20 cellular contexts compared by ENCODE assay signal in genomic region chr6:87182940-87183339, GRCh38. TPM values are rescaled to one million over a fixed set of nuclear protein-coding genes. Genes with fewer than 3 reads are reported as not detected.
DNase-seq lines count a peak whose midpoint lies in the region; ATAC-seq lines count a peak whose summit lies in the region.
"Had no signal": no experiment of that assay in that cellular context is flagged by ENCODE, and none has a peak within 500 bp of the region (broad histone marks: within the 10 kb centered on the region; RNA-seq: fewer than 3 reads in every experiment).

No MANE protein-coding gene starts in this region.

- ATAC-seq in HG02610 (IDR thresholded peaks at IDR 0.05; ENCODE audit: unreplicated experiment) (peak; percentile 36), HG03460 (IDR thresholded peaks at IDR 0.05; ENCODE audit: unreplicated experiment) (no peak)
- peak; percentile 73 for ATAC-seq in stimulated activated naive CD8-positive, alpha-beta T cell treated with anti-CD3 and anti-CD28 coated beads, Interleukin-15, amount 100 ng/mL, for 72 hours
- ATAC-seq: CD8-positive, alpha-beta T cell had no signal

- H3K4me1 Mint-ChIP-seq in activated naive CD4-positive, alpha-beta T cell treated with anti-CD3 and anti-CD28 coated beads, Interleukin-2, amount 50 U/mL, for 24 hours: peaks cover 86% of the 10 kb centered on the region
- peaks cover 71% of the 10 kb centered on the region for H3K4me1 Mint-ChIP-seq in activated naive CD8-positive, alpha-beta T cell treated with anti-CD3 and anti-CD28 coated beads for 36 hours
- H3K4me1 Mint-ChIP-seq in stimulated activated naive CD8-positive, alpha-beta T cell treated with anti-CD3 and anti-CD28 coated beads, Interleukin-15, amount 100 ng/mL, for 72 hours: peaks cover 82% of the 10 kb centered on the region

- DNase-seq in activated naive CD4-positive, alpha-beta T cell (lab: John Stamatoyannopoulos, UW): no peak
- DNase-seq in activated naive CD8-positive, alpha-beta T cell treated with anti-CD3 and anti-CD28 coated beads for 36 hours: no peak
- DNase-seq in stimulated activated naive CD8-positive, alpha-beta T cell treated with anti-CD3 and anti-CD28 coated beads, Interleukin-15, amount 100 ng/mL, for 72 hours: no peak
- DNase-seq in SIG-M5 treated with dmso at 0.1 percent for 504 hours (lab: John Stamatoyannopoulos, UW; ENCODE audit: unreplicated experiment) (no peak), SHP77 treated with DMSO at 0.1 percent for 48 hours (lab: John Stamatoyannopoulos, UW) (no peak)
- DNase-seq: activated CD4-positive, alpha-beta T cell treated with anti-CD3 and anti-CD28 coated beads for 1 hour; CD8-positive, alpha-beta T cell; DMS153; KG1; NCI-H1694; NCI-H2171 treated with DMSO at 0.1 percent for 48 hours; NCI-H526; psoas muscle; T1000 had no signal

- peaks cover 23% of the 10 kb centered on the region for H3K36me3 Mint-ChIP-seq in activated naive CD4-positive, alpha-beta T cell treated with anti-CD3 and anti-CD28 coated beads, Interleukin-2, amount 50 U/mL, for 24 hours
- H3K36me3 Mint-ChIP-seq in activated naive CD8-positive, alpha-beta T cell treated with anti-CD3 and anti-CD28 coated beads for 36 hours: peaks cover 58% of the 10 kb centered on the region

- H3K9me3 Mint-ChIP-seq in activated naive CD4-positive, alpha-beta T cell treated with anti-CD3 and anti-CD28 coated beads, Interleukin-2, amount 50 U/mL, for 24 hours: peaks cover 3% of the 10 kb centered on the region
- H3K9me3 Mint-ChIP-seq in activated naive CD8-positive, alpha-beta T cell treated with anti-CD3 and anti-CD28 coated beads for 36 hours: no peaks in the 10 kb centered on the region
- no peaks in the 10 kb centered on the region for H3K9me3 Mint-ChIP-seq in stimulated activated naive CD8-positive, alpha-beta T cell treated with anti-CD3 and anti-CD28 coated beads, Interleukin-15, amount 100 ng/mL, for 72 hours
- H3K9me3 Mint-ChIP-seq: CD8-positive, alpha-beta T cell; dendritic cell treated with granulocyte-macrophage colony-stimulating factor and Interleukin-4, amounts not matched to agents 40 ng/mL and 50 ng/mL, for 4 days; type B pancreatic cell had no signal

- peak overlapping the region; percentile 99 for H3K27ac Mint-ChIP-seq in activated naive CD4-positive, alpha-beta T cell treated with anti-CD3 and anti-CD28 coated beads, Interleukin-2, amount 50 U/mL, for 24 hours
- H3K27ac Mint-ChIP-seq in activated naive CD8-positive, alpha-beta T cell treated with anti-CD3 and anti-CD28 coated beads for 36 hours: peak overlapping the region; percentile 89
- H3K27ac Mint-ChIP-seq in stimulated activated naive CD8-positive, alpha-beta T cell treated with anti-CD3 and anti-CD28 coated beads, Interleukin-15, amount 100 ng/mL, for 72 hours: peak overlapping the region; percentile 55 to 97
- H3K27ac Mint-ChIP-seq: dendritic cell treated with granulocyte-macrophage colony-stimulating factor and Interleukin-4, amounts not matched to agents 40 ng/mL and 50 ng/mL, for 4 days; neural progenitor cell; type B pancreatic cell had no signal

- peak overlapping the region; percentile 70 for H3K4me3 Mint-ChIP-seq in activated naive CD4-positive, alpha-beta T cell treated with anti-CD3 and anti-CD28 coated beads, Interleukin-2, amount 50 U/mL, for 24 hours
- H3K4me3 Mint-ChIP-seq in activated naive CD8-positive, alpha-beta T cell treated with anti-CD3 and anti-CD28 coated beads for 36 hours: peak overlapping the region; percentile 42
- H3K4me3 Mint-ChIP-seq in stimulated activated naive CD8-positive, alpha-beta T cell treated with anti-CD3 and anti-CD28 coated beads, Interleukin-15, amount 100 ng/mL, for 72 hours: peak overlapping the region; percentile 20 to 69
- H3K4me3 Mint-ChIP-seq: CD8-positive, alpha-beta T cell; dendritic cell treated with granulocyte-macrophage colony-stimulating factor and Interleukin-4, amounts not matched to agents 40 ng/mL and 50 ng/mL, for 4 days; neural progenitor cell; type B pancreatic cell had no signal

- no peaks in the 10 kb centered on the region for H3K27me3 Mint-ChIP-seq in activated naive CD4-positive, alpha-beta T cell treated with anti-CD3 and anti-CD28 coated beads, Interleukin-2, amount 50 U/mL, for 24 hours
- H3K27me3 Mint-ChIP-seq in activated naive CD8-positive, alpha-beta T cell treated with anti-CD3 and anti-CD28 coated beads for 36 hours: no peaks in the 10 kb centered on the region
- H3K27me3 Mint-ChIP-seq in stimulated activated naive CD8-positive, alpha-beta T cell treated with anti-CD3 and anti-CD28 coated beads, Interleukin-15, amount 100 ng/mL, for 72 hours: no peaks in the 10 kb centered on the region
- H3K27me3 Mint-ChIP-seq: dendritic cell treated with granulocyte-macrophage colony-stimulating factor and Interleukin-4, amounts not matched to agents 40 ng/mL and 50 ng/mL, for 4 days; type B pancreatic cell had no signal

RNA-seq across cellular contexts. Expression of gene ZNF292, which starts 27.6 kb away (rescaled TPM):
- 10 to 100 TPM; 42.6 to 45.9 TPM for total RNA-seq in activated naive CD8-positive, alpha-beta T cell treated with anti-CD3 and anti-CD28 coated beads for 36 hours
